In the genomic region with DNA sequence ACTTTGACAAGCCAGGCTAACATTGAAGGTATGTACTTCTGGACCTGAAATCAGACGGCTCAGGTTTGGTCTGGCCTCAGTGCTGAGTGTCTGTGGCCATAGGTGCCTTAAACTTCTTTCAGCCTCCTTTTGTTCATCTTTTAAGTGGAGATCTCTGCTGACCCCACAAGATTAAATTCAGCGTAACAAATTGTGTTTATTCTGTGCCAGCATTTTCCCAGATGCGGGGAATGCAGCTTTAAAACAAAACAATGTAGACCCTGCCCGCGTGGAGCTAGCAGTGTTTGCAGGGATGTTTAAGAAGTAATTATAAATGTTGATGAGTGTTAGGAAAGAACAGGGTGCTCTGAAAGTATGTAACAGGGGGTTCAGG, we compare ENCODE assay signal across 8 cellular contexts. TPM values are rescaled to one million over a fixed set of nuclear protein-coding genes. Genes with fewer than 3 reads are reported as not detected.
DNase-seq lines count a peak whose midpoint lies in the region; ATAC-seq, FAIRE-seq and TF ChIP-seq lines count a peak whose summit lies in the region.

No MANE protein-coding gene starts in this region.

- peak overlapping the region; percentile 91 for H3K9ac ChIP-seq in Loucy (ENCODE audit: low read depth, low read length, poor library complexity, severe bottlenecking)

- H3K4me3 ChIP-seq in AG10803 (ENCODE audit: low read length) (peak overlapping the region; percentile 98), Loucy (ENCODE audit: low read length, poor library complexity, severe bottlenecking) (peak overlapping the region; percentile 97), coronary artery (peak overlapping the region; percentile 76)

- peaks cover 72 to 80% of the 10 kb centered on the region in 2 donors for H3K4me1 Mint-ChIP-seq in natural killer cell

- peak overlapping the region; percentile 99 for H3K4me2 ChIP-seq in Loucy (ENCODE audit: low read depth, low read length, poor library complexity, severe bottlenecking)

- H4K20me1 ChIP-seq in Loucy (ENCODE audit: insufficient read depth, low read length, poor library complexity, severe bottlenecking) = peaks cover 47% of the 10 kb centered on the region

- H3K9me3 ChIP-seq in Loucy (ENCODE audit: insufficient read depth, low read depth, low read length) = no peaks in the 10 kb centered on the region

- H3K27ac Mint-ChIP-seq in natural killer cell = peak overlapping the region; percentile 96 to 98

- H3K4me1 ChIP-seq in Loucy (ENCODE audit: insufficient read depth, low read length, poor library complexity, severe bottlenecking) = peaks cover 50% of the 10 kb centered on the region

- H3K4me3 Mint-ChIP-seq in natural killer cell = peak overlapping the region; percentile 84

- peaks cover 5% of the 10 kb centered on the region for H3K27me3 ChIP-seq in Loucy (ENCODE audit: insufficient read depth, low read length, poor library complexity, severe bottlenecking)

- no peak for DNase-seq in AG10803 (ENCODE audit: low read depth)
- DNase-seq in coronary artery (ENCODE audit: low spot score) = no peak
- no peak for DNase-seq in natural killer cell
- DNase-seq in urothelium cell line (ENCODE audit: low spot score) = no peak
- no peak for DNase-seq in germinal center (ENCODE audit: low spot score)
- no peak for DNase-seq in DMS79 treated with DMSO at 0.1 percent for 48 hours (lab: John Stamatoyannopoulos, UW)
- no peak for DNase-seq in SW 1271 (lab: John Stamatoyannopoulos, UW)

- no peak overlapping the region for H2AFZ ChIP-seq in Loucy (ENCODE audit: low read length)

- FAIRE-seq in urothelium cell line (lab: Jason Lieb, UNC) = no peak

- TF ChIP-seq CTCF in AG10803 (conservative IDR thresholded peaks at IDR 0.05; ENCODE audit: low read length) (no peak), Loucy (conservative IDR thresholded peaks at IDR 0.05; ENCODE audit: low read length) (no peak), coronary artery (IDR thresholded peaks at IDR 0.05) (no peak), natural killer cell (IDR thresholded peaks at IDR 0.05) (no peak)

- intact Hi-C loops in natural killer cell (cut with micrococcal nuclease) = loop anchor here (2.0 kb wide), 2 partner anchors 17 to 217 kb away; a partner anchor contains a TSS

- peak overlapping the region; percentile 93 to 98 for H3K27ac ChIP-seq in coronary artery

- peaks cover 10% of the 10 kb centered on the region for H3F3A ChIP-seq in Loucy (ENCODE audit: low read depth)

- H3K36me3 ChIP-seq in Loucy (ENCODE audit: insufficient read depth, low read length) = no peaks in the 10 kb centered on the region

- H3K79me2 ChIP-seq in Loucy (ENCODE audit: insufficient read depth, low read length) = peaks cover 59% of the 10 kb centered on the region

- H3K36me3 Mint-ChIP-seq in natural killer cell = no peaks in the 10 kb centered on the region

- no peaks in the 10 kb centered on the region for H3K9me2 ChIP-seq in Loucy (replicated peaks; ENCODE audit: low read depth, low read length)

- no peak for ATAC-seq in natural killer cell

- no peaks in the 10 kb centered on the region for H3K9me3 Mint-ChIP-seq in natural killer cell

- H3K27me3 Mint-ChIP-seq in natural killer cell (ENCODE audit: low read depth in 2 of 2) = no peaks in the 10 kb centered on the region

RNA-seq across cellular contexts. Expression of a gene that starts 0.9 kb away (rescaled TPM):
- 100 to 1,000 TPM; 482 to 541 (median 537) TPM for total RNA-seq in natural killer cell

RNA-seq across cellular contexts. Expression of a gene that starts 55.6 kb away (rescaled TPM):
- total RNA-seq in natural killer cell = 10 to 100 TPM; 24.9 to 34.5 (median 29.9) TPM
